Comparison of ENCODE assay signal across 9 cellular contexts in genomic region chr6:108655840-108656650, GRCh38.
A peak's percentile ranks its signal among the peaks of the same experiment; 100 is the strongest.
DNase-seq lines count a peak whose midpoint lies in the region; ATAC-seq and TF ChIP-seq lines count a peak whose summit lies in the region.
"Had no signal": no experiment of that assay in that cellular context is flagged by ENCODE, and none has a peak within 500 bp of the region (broad histone marks: within the 10 kb centered on the region; RNA-seq: fewer than 3 reads in every experiment).

No MANE protein-coding gene starts in this region.

- H3K79me2 ChIP-seq in ACC112 (ENCODE audit: control insufficient read depth, insufficient read depth, low read length, unreplicated experiment) (peaks cover 85% of the 10 kb centered on the region), PC-3 (ENCODE audit: low read length) (peaks cover 90% of the 10 kb centered on the region)

- no peaks in the 10 kb centered on the region for H3K27me3 ChIP-seq in ACC112 (ENCODE audit: insufficient read depth, low read length)
- H3K27me3 ChIP-seq in PC-3 (ENCODE audit: low read length), result no peaks in the 10 kb centered on the region

- CTCF ChIA-PET in PC-3 (lab: Charles Lee), result no interaction called here

- no peak overlapping the region for H3K4me2 ChIP-seq in PC-3 (ENCODE audit: low read length)

- H3K4me1 Mint-ChIP-seq in activated T-cell treated with anti-CD3 and anti-CD28 coated beads, Interleukin-2, amount 50 U/mL, for 24 hours (ENCODE audit: low read depth), result peaks cover 33% of the 10 kb centered on the region

- no peaks in the 10 kb centered on the region for H3K9me2 ChIP-seq in PC-3 (replicated peaks; ENCODE audit: low read length)

- H3K36me3 ChIP-seq in ACC112 (ENCODE audit: insufficient read depth, low read length) (no peaks in the 10 kb centered on the region), PC-3 (ENCODE audit: low read depth, low read length) (peaks cover 2% of the 10 kb centered on the region; the same call in 1 of the 2 replicates)

- intact Hi-C loops in PC-3 (cut with micrococcal nuclease), result no loop called here

- H4K20me1 ChIP-seq in PC-3 (ENCODE audit: low read length), result no peaks in the 10 kb centered on the region

- H3K4me1 ChIP-seq in ACC112 (ENCODE audit: control insufficient read depth, insufficient read depth, low read length, unreplicated experiment), result peaks cover 63% of the 10 kb centered on the region
- peaks cover 17% of the 10 kb centered on the region; the same call in 1 of the 2 replicates for H3K4me1 ChIP-seq in PC-3 (ENCODE audit: insufficient read depth, low read length)

- TF ChIP-seq CTCF in fibroblast of mammary gland (conservative IDR thresholded peaks at IDR 0.05; ENCODE audit: control insufficient read depth, insufficient read depth, low read depth, low read length) (no peak), omental fat pad (IDR thresholded peaks at IDR 0.05) (no peak), PC-3 (conservative IDR thresholded peaks at IDR 0.05; ENCODE audit: low read depth, low read length) (no peak)

- no peak overlapping the region for H3K27ac Mint-ChIP-seq in activated T-cell treated with anti-CD3 and anti-CD28 coated beads, Interleukin-2, amount 50 U/mL, for 24 hours
- H3K27ac Mint-ChIP-seq: CD4-positive, CD25-positive, alpha-beta regulatory T cell had no signal

- peak overlapping the region; percentile 90 for H3K27ac ChIP-seq in ACC112 (ENCODE audit: low read depth, low read length)
- no peak overlapping the region for H3K27ac ChIP-seq in PC-3 (ENCODE audit: low read length)

- DNase-seq in fibroblast of mammary gland (ENCODE audit: low read depth) (peak; percentile 92), omental fat pad (ENCODE audit: low spot score) (no peak), AML-193 (lab: John Stamatoyannopoulos, UW) (no peak), PC-3 (no peak)
- DNase-seq in effector CD4-positive, alpha-beta T cell, result no peak
- DNase-seq in activated T-cell treated with anti-CD3 and anti-CD28 coated beads, Interleukin-2, amount 50 U/mL, for 24 hours, result no peak
- DNase-seq: CD4-positive, CD25-positive, alpha-beta regulatory T cell had no signal

- no TSS peak for BruUV-seq in PC-3 (replicated peaks; lab: Mats Ljungman, UMichigan)

- POLR2A ChIA-PET in PC-3 (lab: Charles Lee; ENCODE audit: unreplicated experiment), result no interaction called here

- H3K36me3 Mint-ChIP-seq in activated T-cell treated with anti-CD3 and anti-CD28 coated beads, Interleukin-2, amount 50 U/mL, for 24 hours (ENCODE audit: low read depth), result no peaks in the 10 kb centered on the region
- H3K36me3 Mint-ChIP-seq: CD4-positive, CD25-positive, alpha-beta regulatory T cell had no signal

- no peaks in the 10 kb centered on the region for H3K9me3 Mint-ChIP-seq in activated T-cell treated with anti-CD3 and anti-CD28 coated beads, Interleukin-2, amount 50 U/mL, for 24 hours

- H2AFZ ChIP-seq in ACC112 (ENCODE audit: low read length, unreplicated experiment) (no peak overlapping the region), PC-3 (ENCODE audit: low read length) (no peak overlapping the region)

- no peaks in the 10 kb centered on the region for H3F3A ChIP-seq in PC-3 (ENCODE audit: low read length, unreplicated experiment)

- H3K27me3 Mint-ChIP-seq in activated T-cell treated with anti-CD3 and anti-CD28 coated beads, Interleukin-2, amount 50 U/mL, for 24 hours, result no peaks in the 10 kb centered on the region
- H3K27me3 Mint-ChIP-seq: CD4-positive, CD25-positive, alpha-beta regulatory T cell had no signal

- no peaks in the 10 kb centered on the region for H3K9me3 ChIP-seq in PC-3 (ENCODE audit: low read length)

- H3K4me3 ChIP-seq in ACC112 (ENCODE audit: low read depth, low read length), result peak overlapping the region; percentile 44
- H3K4me3 ChIP-seq in fibroblast of mammary gland (ENCODE audit: control insufficient read depth, low read depth, low read length), result peak overlapping the region; percentile 18
- H3K4me3 ChIP-seq in PC-3 (ENCODE audit: low read length), result no peak overlapping the region

- H3K4me3 Mint-ChIP-seq in activated T-cell treated with anti-CD3 and anti-CD28 coated beads, Interleukin-2, amount 50 U/mL, for 24 hours, result no peak overlapping the region

- no peak overlapping the region for H3K9ac ChIP-seq in PC-3 (ENCODE audit: low read length)

- ATAC-seq in omental fat pad (ENCODE audit: low FRiP score) (peak; percentile 53), PC-3 (no peak)

TF ChIP-seq in PFSK-1, 5 proteins besides CTCF, POLR2A, EP300 and RAD21:
- no peak for TF ChIP-seq TAF1 (IDR thresholded peaks at IDR 0.05; ENCODE audit: borderline replicate concordance, insufficient read depth, low read length)
- TF ChIP-seq SIN3A (IDR thresholded peaks at IDR 0.05; ENCODE audit: borderline replicate concordance, insufficient read depth, low read length), result peak; percentile 86; the same call in 1 of the 2 replicates
TF ChIP-seq in PFSK-1: peak in this region for 1.
